ENCODE assay signal across 1 cellular context in the genomic region with DNA sequence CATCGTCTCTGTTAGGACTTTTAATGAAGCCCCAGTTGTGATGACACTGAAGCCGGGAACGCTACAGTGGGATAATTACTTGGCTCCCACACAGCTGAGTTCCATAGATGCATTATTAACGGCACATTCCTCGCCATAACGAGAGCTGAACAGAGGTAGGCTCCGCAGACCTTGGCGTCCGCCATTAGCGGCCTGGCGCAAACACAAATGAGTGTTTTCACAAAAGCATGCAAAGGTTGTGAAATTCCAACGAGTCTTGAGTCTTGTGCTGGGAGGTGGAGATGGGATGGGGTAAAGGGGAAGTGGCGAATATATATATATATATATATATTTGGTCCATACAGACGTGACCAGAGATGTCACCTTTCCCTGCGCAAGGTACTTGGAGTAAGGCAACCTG.
TF ChIP-seq lines count a peak whose summit lies in the region.

No MANE protein-coding gene starts in this region.

TF ChIP-seq in H1, 55 proteins besides CTCF, POLR2A, EP300 and RAD21:
- TF ChIP-seq JUN (IDR thresholded peaks at IDR 0.05; ENCODE audit: low read depth, low read length) (no peak), EZH2 (IDR thresholded peaks at IDR 0.05; ENCODE audit: low read depth, low read length, severe bottlenecking) (no peak), RNF2 (IDR thresholded peaks at IDR 0.05; ENCODE audit: borderline replicate concordance, low read depth, low read length, missing control alignments, poor library complexity, severe bottlenecking) (no peak), CTBP2 (IDR thresholded peaks at IDR 0.05; ENCODE audit: borderline replicate concordance, insufficient read depth, insufficient read length, low read length) (no peak), KDM5A (IDR thresholded peaks at IDR 0.05; ENCODE audit: low read length) (no peak), SIX5 (IDR thresholded peaks at IDR 0.05; ENCODE audit: low read depth, low read length) (no peak), TCF12 (IDR thresholded peaks at IDR 0.05; ENCODE audit: low read depth, low read length) (no peak), ZNF274 (IDR thresholded peaks at IDR 0.05; ENCODE audit: borderline replicate concordance, extremely low read depth, low read length) (no peak)
- TF ChIP-seq, protein P1, sequence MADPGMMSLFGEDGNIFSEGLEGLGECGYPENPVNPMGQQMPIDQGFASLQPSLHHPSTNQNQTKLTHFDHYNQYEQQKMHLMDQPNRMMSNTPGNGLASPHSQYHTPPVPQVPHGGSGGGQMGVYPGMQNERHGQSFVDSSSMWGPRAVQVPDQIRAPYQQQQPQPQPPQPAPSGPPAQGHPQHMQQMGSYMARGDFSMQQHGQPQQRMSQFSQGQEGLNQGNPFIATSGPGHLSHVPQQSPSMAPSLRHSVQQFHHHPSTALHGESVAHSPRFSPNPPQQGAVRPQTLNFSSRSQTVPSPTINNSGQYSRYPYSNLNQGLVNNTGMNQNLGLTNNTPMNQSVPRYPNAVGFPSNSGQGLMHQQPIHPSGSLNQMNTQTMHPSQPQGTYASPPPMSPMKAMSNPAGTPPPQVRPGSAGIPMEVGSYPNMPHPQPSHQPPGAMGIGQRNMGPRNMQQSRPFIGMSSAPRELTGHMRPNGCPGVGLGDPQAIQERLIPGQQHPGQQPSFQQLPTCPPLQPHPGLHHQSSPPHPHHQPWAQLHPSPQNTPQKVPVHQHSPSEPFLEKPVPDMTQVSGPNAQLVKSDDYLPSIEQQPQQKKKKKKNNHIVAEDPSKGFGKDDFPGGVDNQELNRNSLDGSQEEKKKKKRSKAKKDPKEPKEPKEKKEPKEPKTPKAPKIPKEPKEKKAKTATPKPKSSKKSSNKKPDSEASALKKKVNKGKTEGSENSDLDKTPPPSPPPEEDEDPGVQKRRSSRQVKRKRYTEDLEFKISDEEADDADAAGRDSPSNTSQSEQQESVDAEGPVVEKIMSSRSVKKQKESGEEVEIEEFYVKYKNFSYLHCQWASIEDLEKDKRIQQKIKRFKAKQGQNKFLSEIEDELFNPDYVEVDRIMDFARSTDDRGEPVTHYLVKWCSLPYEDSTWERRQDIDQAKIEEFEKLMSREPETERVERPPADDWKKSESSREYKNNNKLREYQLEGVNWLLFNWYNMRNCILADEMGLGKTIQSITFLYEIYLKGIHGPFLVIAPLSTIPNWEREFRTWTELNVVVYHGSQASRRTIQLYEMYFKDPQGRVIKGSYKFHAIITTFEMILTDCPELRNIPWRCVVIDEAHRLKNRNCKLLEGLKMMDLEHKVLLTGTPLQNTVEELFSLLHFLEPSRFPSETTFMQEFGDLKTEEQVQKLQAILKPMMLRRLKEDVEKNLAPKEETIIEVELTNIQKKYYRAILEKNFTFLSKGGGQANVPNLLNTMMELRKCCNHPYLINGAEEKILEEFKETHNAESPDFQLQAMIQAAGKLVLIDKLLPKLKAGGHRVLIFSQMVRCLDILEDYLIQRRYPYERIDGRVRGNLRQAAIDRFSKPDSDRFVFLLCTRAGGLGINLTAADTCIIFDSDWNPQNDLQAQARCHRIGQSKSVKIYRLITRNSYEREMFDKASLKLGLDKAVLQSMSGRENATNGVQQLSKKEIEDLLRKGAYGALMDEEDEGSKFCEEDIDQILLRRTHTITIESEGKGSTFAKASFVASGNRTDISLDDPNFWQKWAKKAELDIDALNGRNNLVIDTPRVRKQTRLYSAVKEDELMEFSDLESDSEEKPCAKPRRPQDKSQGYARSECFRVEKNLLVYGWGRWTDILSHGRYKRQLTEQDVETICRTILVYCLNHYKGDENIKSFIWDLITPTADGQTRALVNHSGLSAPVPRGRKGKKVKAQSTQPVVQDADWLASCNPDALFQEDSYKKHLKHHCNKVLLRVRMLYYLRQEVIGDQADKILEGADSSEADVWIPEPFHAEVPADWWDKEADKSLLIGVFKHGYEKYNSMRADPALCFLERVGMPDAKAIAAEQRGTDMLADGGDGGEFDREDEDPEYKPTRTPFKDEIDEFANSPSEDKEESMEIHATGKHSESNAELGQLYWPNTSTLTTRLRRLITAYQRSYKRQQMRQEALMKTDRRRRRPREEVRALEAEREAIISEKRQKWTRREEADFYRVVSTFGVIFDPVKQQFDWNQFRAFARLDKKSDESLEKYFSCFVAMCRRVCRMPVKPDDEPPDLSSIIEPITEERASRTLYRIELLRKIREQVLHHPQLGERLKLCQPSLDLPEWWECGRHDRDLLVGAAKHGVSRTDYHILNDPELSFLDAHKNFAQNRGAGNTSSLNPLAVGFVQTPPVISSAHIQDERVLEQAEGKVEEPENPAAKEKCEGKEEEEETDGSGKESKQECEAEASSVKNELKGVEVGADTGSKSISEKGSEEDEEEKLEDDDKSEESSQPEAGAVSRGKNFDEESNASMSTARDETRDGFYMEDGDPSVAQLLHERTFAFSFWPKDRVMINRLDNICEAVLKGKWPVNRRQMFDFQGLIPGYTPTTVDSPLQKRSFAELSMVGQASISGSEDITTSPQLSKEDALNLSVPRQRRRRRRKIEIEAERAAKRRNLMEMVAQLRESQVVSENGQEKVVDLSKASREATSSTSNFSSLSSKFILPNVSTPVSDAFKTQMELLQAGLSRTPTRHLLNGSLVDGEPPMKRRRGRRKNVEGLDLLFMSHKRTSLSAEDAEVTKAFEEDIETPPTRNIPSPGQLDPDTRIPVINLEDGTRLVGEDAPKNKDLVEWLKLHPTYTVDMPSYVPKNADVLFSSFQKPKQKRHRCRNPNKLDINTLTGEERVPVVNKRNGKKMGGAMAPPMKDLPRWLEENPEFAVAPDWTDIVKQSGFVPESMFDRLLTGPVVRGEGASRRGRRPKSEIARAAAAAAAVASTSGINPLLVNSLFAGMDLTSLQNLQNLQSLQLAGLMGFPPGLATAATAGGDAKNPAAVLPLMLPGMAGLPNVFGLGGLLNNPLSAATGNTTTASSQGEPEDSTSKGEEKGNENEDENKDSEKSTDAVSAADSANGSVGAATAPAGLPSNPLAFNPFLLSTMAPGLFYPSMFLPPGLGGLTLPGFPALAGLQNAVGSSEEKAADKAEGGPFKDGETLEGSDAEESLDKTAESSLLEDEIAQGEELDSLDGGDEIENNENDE (IDR thresholded peaks at IDR 0.05; ENCODE audit: insufficient replicate concordance, low read length): no peak
TF ChIP-seq in H1: peak in this region for 0.
